Comparison of ENCODE assay signal across 23 cellular contexts in genomic region chr2:205848601-205849000, GRCh38.
DNase-seq lines count a peak whose midpoint lies in the region; ATAC-seq, FAIRE-seq and TF ChIP-seq lines count a peak whose summit lies in the region.
"Had no signal": no experiment of that assay in that cellular context is flagged by ENCODE, and none has a peak within 500 bp of the region (broad histone marks: within the 10 kb centered on the region; RNA-seq: fewer than 3 reads in every experiment).

No MANE protein-coding gene starts in this region.

- H3K4me2 ChIP-seq in mammary epithelial cell (ENCODE audit: insufficient read depth, low read depth, low read length), result no peak overlapping the region
- H3K4me2 ChIP-seq in astrocyte (ENCODE audit: low read length), result no peak overlapping the region
- H3K4me2 ChIP-seq in smooth muscle cell, result peak overlapping the region; percentile 25
- H3K4me2 ChIP-seq in hepatocyte, result no peak overlapping the region
- H3K4me2 ChIP-seq: BLaER1 treated with 17β-estradiol and CSF1 and Interleukin-3, amounts not matched to agents 10 nM and 100 nM had no signal

- H3K9me2 ChIP-seq in hepatocyte (replicated peaks; ENCODE audit: insufficient read depth), result no peaks in the 10 kb centered on the region

- H3K27ac Mint-ChIP-seq in astrocyte (ENCODE audit: unreplicated experiment), result no peak overlapping the region
- H3K27ac Mint-ChIP-seq: activated T-helper 17 cell treated with anti-CD3 and anti-CD28 coated beads, Interleukin-2, amount 50 U/mL, for 72 hours; IgD-negative memory B cell; naive thymus-derived CD8-positive, alpha-beta T cell; stimulated activated naive CD8-positive, alpha-beta T cell treated with anti-CD3 and anti-CD28 coated beads, Interleukin-15, Interleukin-2, amounts not matched to agents 100 ng/mL and 50 ng/mL, for 24 hours had no signal

- BruUV-seq in mammary epithelial cell (replicated peaks; lab: Mats Ljungman, UMichigan), result no TSS peak

- DNase-seq in mammary epithelial cell (peak; percentile 5), breast epithelium (ENCODE audit: low spot score in 2 of 2) (no peak), astrocyte (ENCODE audit: low read depth) (peak; percentile 56), fibroblast of villous mesenchyme (ENCODE audit: low read depth) (peak; percentile 88), smooth muscle cell (lab: John Stamatoyannopoulos, UW; ENCODE audit: unreplicated experiment) (no peak), SIG-M5 (lab: John Stamatoyannopoulos, UW) (no peak), hepatocyte (ENCODE audit: low spot score) (no peak)
- DNase-seq: activated CD8-positive, alpha-beta memory T cell treated with anti-CD3 and anti-CD28 coated beads, Interleukin-2, amount 50 U/mL, for 4 hours; caudate nucleus; dorsolateral prefrontal cortex; naive thymus-derived CD8-positive, alpha-beta T cell; NCI-H1436; NCI-H524 treated with DMSO at 0.1 percent for 48 hours; retina; tibial artery; WERI-Rb-1 had no signal

- WGBS in mammary epithelial cell (ENCODE audit: low coverage, missing lambda C conversion rate), result 85% methylated on average over 4 of the region's 4 CpGs
- WGBS in smooth muscle cell (ENCODE audit: low lambda C conversion rate), result 22% methylated on average over 4 of the region's 4 CpGs
- WGBS in hepatocyte (ENCODE audit: low lambda C conversion rate, missing lambda C conversion rate), result 68% methylated on average over 4 of the region's 4 CpGs

- H3K4me1 Mint-ChIP-seq in astrocyte (ENCODE audit: low read depth, unreplicated experiment), result peaks cover 8% of the 10 kb centered on the region
- H3K4me1 Mint-ChIP-seq: activated T-helper 17 cell treated with anti-CD3 and anti-CD28 coated beads, Interleukin-2, amount 50 U/mL, for 72 hours; naive thymus-derived CD8-positive, alpha-beta T cell had no signal

- H3K36me3 Mint-ChIP-seq in astrocyte (ENCODE audit: low read depth, unreplicated experiment), result no peaks in the 10 kb centered on the region
- H3K36me3 Mint-ChIP-seq: IgD-negative memory B cell had no signal

- H3K27ac ChIP-seq in mammary epithelial cell (ENCODE audit: insufficient read depth, low read depth, low read length), result no peak overlapping the region
- H3K27ac ChIP-seq in breast epithelium, result no peak overlapping the region
- no peak overlapping the region for H3K27ac ChIP-seq in astrocyte (ENCODE audit: low read depth, low read length)
- no peak overlapping the region for H3K27ac ChIP-seq in smooth muscle cell (ENCODE audit: low read depth)
- H3K27ac ChIP-seq in hepatocyte, result no peak overlapping the region
- H3K27ac ChIP-seq: BLaER1 treated with 17β-estradiol and CSF1 and Interleukin-3, amounts not matched to agents 10 nM and 100 nM; dorsolateral prefrontal cortex; tibial artery; WERI-Rb-1 had no signal

- H3K9ac ChIP-seq in mammary epithelial cell (ENCODE audit: insufficient read depth, low read length) (no peak overlapping the region), astrocyte (ENCODE audit: low read length) (no peak overlapping the region), smooth muscle cell (ENCODE audit: low read depth) (no peak overlapping the region)
- H3K9ac ChIP-seq: BLaER1 treated with 17β-estradiol and CSF1 and Interleukin-3, amounts not matched to agents 10 nM and 100 nM had no signal

- CTCF ChIA-PET in mammary epithelial cell (lab: Charles Lee; ENCODE audit: low non-redundant PET), result no interaction called here

- no peak for TF ChIP-seq CTCF in mammary epithelial cell (conservative IDR thresholded peaks at IDR 0.05 in 1 of 2, IDR thresholded peaks at IDR 0.05 in 1 of 2; ENCODE audit: extremely low read depth in 1 of 2, insufficient read depth in 1 of 2, low read depth in 1 of 2, low read length in 2 of 2)
- TF ChIP-seq CTCF in breast epithelium (IDR thresholded peaks at IDR 0.05), result no peak
- no peak for TF ChIP-seq CTCF in astrocyte (IDR thresholded peaks at IDR 0.05; ENCODE audit: insufficient read depth, low read depth, low read length)
- TF ChIP-seq CTCF in fibroblast of villous mesenchyme (IDR thresholded peaks at IDR 0.05; ENCODE audit: insufficient read depth, low read depth, low read length), result no peak
- no peak for TF ChIP-seq CTCF in smooth muscle cell (IDR thresholded peaks at IDR 0.05; ENCODE audit: borderline replicate concordance, insufficient read depth, poor library complexity, severe bottlenecking)
- TF ChIP-seq CTCF in hepatocyte (IDR thresholded peaks at IDR 0.05; ENCODE audit: poor library complexity), result no peak

- intact Hi-C loops in mammary epithelial cell (cut with micrococcal nuclease) (no loop called here), breast epithelium (cut with DNase I; ENCODE audit: low total_unique reads) (no loop called here)

- no peak for ATAC-seq in GM21619 (IDR thresholded peaks at IDR 0.05; ENCODE audit: unreplicated experiment)
- ATAC-seq: activated T-helper 17 cell treated with anti-CD3 and anti-CD28 coated beads, Interleukin-2, amount 50 U/mL, for 72 hours; naive thymus-derived CD8-positive, alpha-beta T cell had no signal

- H3K4me3 ChIP-seq in mammary epithelial cell (replicated peaks in 1 of 3; ENCODE audit: insufficient read depth in 1 of 3, low read depth in 2 of 3, low read length in 3 of 3) (no peak overlapping the region), breast epithelium (no peak overlapping the region), astrocyte (ENCODE audit: insufficient read depth, low read depth, low read length) (no peak overlapping the region), fibroblast of villous mesenchyme (ENCODE audit: low read depth, low read length) (no peak overlapping the region), smooth muscle cell (no peak overlapping the region), hepatocyte (no peak overlapping the region)
- H3K4me3 ChIP-seq: BLaER1 treated with 17β-estradiol and CSF1 and Interleukin-3, amounts not matched to agents 10 nM and 100 nM; dorsolateral prefrontal cortex; tibial artery had no signal

- H3K79me2 ChIP-seq in mammary epithelial cell (ENCODE audit: insufficient read depth, low read length) (no peaks in the 10 kb centered on the region), astrocyte (ENCODE audit: insufficient read depth, low read length) (no peaks in the 10 kb centered on the region), smooth muscle cell (ENCODE audit: low read depth) (no peaks in the 10 kb centered on the region), hepatocyte (no peaks in the 10 kb centered on the region)

- no peaks in the 10 kb centered on the region for H3K9me3 ChIP-seq in mammary epithelial cell (replicated peaks; ENCODE audit: insufficient read depth, low read length)
- H3K9me3 ChIP-seq in breast epithelium, result no peaks in the 10 kb centered on the region
- no peaks in the 10 kb centered on the region for H3K9me3 ChIP-seq in astrocyte (ENCODE audit: insufficient read depth, low read depth, low read length)
- H3K9me3 ChIP-seq in smooth muscle cell (replicated peaks; ENCODE audit: low read depth), result no peaks in the 10 kb centered on the region
- no peaks in the 10 kb centered on the region for H3K9me3 ChIP-seq in hepatocyte (ENCODE audit: low read depth)
- H3K9me3 ChIP-seq: BLaER1 treated with 17β-estradiol and CSF1 and Interleukin-3, amounts not matched to agents 10 nM and 100 nM; tibial artery had no signal

- H2AFZ ChIP-seq in mammary epithelial cell (ENCODE audit: low read depth, low read length) (no peak overlapping the region), astrocyte (ENCODE audit: low read depth, low read length) (no peak overlapping the region), smooth muscle cell (ENCODE audit: low read depth) (no peak overlapping the region), hepatocyte (no peak overlapping the region)

- H3K9me3 Mint-ChIP-seq in astrocyte (ENCODE audit: unreplicated experiment), result no peaks in the 10 kb centered on the region
- H3K9me3 Mint-ChIP-seq: activated T-helper 17 cell treated with anti-CD3 and anti-CD28 coated beads, Interleukin-2, amount 50 U/mL, for 72 hours; IgD-negative memory B cell; naive thymus-derived CD8-positive, alpha-beta T cell; stimulated activated naive CD8-positive, alpha-beta T cell treated with anti-CD3 and anti-CD28 coated beads, Interleukin-15, Interleukin-2, amounts not matched to agents 100 ng/mL and 50 ng/mL, for 24 hours had no signal

- H3K36me3 ChIP-seq in mammary epithelial cell (ENCODE audit: insufficient read depth, low read length) (no peaks in the 10 kb centered on the region), breast epithelium (no peaks in the 10 kb centered on the region), astrocyte (ENCODE audit: insufficient read depth, low read length) (no peaks in the 10 kb centered on the region), smooth muscle cell (ENCODE audit: low read depth) (no peaks in the 10 kb centered on the region), hepatocyte (replicated peaks; ENCODE audit: insufficient read depth, low read depth) (no peaks in the 10 kb centered on the region)
- H3K36me3 ChIP-seq: BLaER1 treated with 17β-estradiol and CSF1 and Interleukin-3, amounts not matched to agents 10 nM and 100 nM; tibial artery; WERI-Rb-1 had no signal

- no peaks in the 10 kb centered on the region for H4K20me1 ChIP-seq in mammary epithelial cell (ENCODE audit: insufficient read depth, low read length)
- H4K20me1 ChIP-seq in astrocyte (ENCODE audit: insufficient read depth, low read length), result no peaks in the 10 kb centered on the region
- H4K20me1 ChIP-seq in smooth muscle cell (ENCODE audit: low read depth), result no peaks in the 10 kb centered on the region
- H4K20me1 ChIP-seq in hepatocyte (ENCODE audit: insufficient read depth, poor library complexity, severe bottlenecking), result no peaks in the 10 kb centered on the region
- H4K20me1 ChIP-seq: BLaER1 treated with 17β-estradiol and CSF1 and Interleukin-3, amounts not matched to agents 10 nM and 100 nM had no signal

- dilution Hi-C loops in mammary epithelial cell (cut with HindIII; ENCODE audit: low sequenced_read_pairs), result no loop called here

- no peaks in the 10 kb centered on the region for H3K27me3 ChIP-seq in mammary epithelial cell (ENCODE audit: insufficient read depth, low read length)
- H3K27me3 ChIP-seq in breast epithelium, result no peaks in the 10 kb centered on the region
- H3K27me3 ChIP-seq in astrocyte (ENCODE audit: insufficient read depth, low read length), result peaks cover 12% of the 10 kb centered on the region
- H3K27me3 ChIP-seq in smooth muscle cell (ENCODE audit: low read depth), result no peaks in the 10 kb centered on the region
- no peaks in the 10 kb centered on the region for H3K27me3 ChIP-seq in hepatocyte
- H3K27me3 ChIP-seq: BLaER1 treated with 17β-estradiol and CSF1 and Interleukin-3, amounts not matched to agents 10 nM and 100 nM had no signal

- no peak overlapping the region for H3K4me3 Mint-ChIP-seq in astrocyte (ENCODE audit: unreplicated experiment)
- H3K4me3 Mint-ChIP-seq: activated T-helper 17 cell treated with anti-CD3 and anti-CD28 coated beads, Interleukin-2, amount 50 U/mL, for 72 hours; IgD-negative memory B cell; naive thymus-derived CD8-positive, alpha-beta T cell; stimulated activated naive CD8-positive, alpha-beta T cell treated with anti-CD3 and anti-CD28 coated beads, Interleukin-15, Interleukin-2, amounts not matched to agents 100 ng/mL and 50 ng/mL, for 24 hours had no signal

- H3K4me1 ChIP-seq in mammary epithelial cell (ENCODE audit: insufficient read depth, low read length) (no peaks in the 10 kb centered on the region), breast epithelium (no peaks in the 10 kb centered on the region), astrocyte (ENCODE audit: insufficient read depth, low read length) (no peaks in the 10 kb centered on the region), smooth muscle cell (ENCODE audit: low read depth) (no peaks in the 10 kb centered on the region), hepatocyte (ENCODE audit: insufficient read depth) (peaks cover 12% of the 10 kb centered on the region)
- H3K4me1 ChIP-seq: tibial artery had no signal

- H3K27me3 Mint-ChIP-seq in astrocyte (ENCODE audit: low read depth, unreplicated experiment), result peaks cover 19% of the 10 kb centered on the region

- in situ Hi-C loops in mammary epithelial cell (cut with MboI; ENCODE audit: low sequenced_read_pairs in 2 of 2), result no loop called here

- TF ChIP-seq POLR2A in breast epithelium (IDR thresholded peaks at IDR 0.05), result no peak

- no peak for FAIRE-seq in astrocyte (lab: Jason Lieb, UNC)
- FAIRE-seq: endothelial cell of umbilical vein, H1 had no signal

- peaks cover 7% of the 10 kb centered on the region for H3F3A ChIP-seq in smooth muscle cell (ENCODE audit: low read depth)

Comparison
In these comparisons a context has a peak if more than half of its experiments do, and no peak if none do; other contexts are left out.
1. DNase-seq: peak in mammary epithelial cell (single experiment), astrocyte (single experiment) and fibroblast of villous mesenchyme (single experiment); none in breast epithelium (0 of 2), smooth muscle cell (single experiment), SIG-M5 (single experiment) and hepatocyte (single experiment).